11 cellular contexts compared by ENCODE assay signal in genomic region chr12:47271800-47272230, GRCh38.
DNase-seq lines count a peak whose midpoint lies in the region; ATAC-seq lines count a peak whose summit lies in the region.
"Had no signal": no experiment of that assay in that cellular context is flagged by ENCODE, and none has a peak within 500 bp of the region (broad histone marks: within the 10 kb centered on the region; RNA-seq: fewer than 3 reads in every experiment).

No MANE protein-coding gene starts in this region.

- peak overlapping the region in 2 of 4 donors; percentile 22 to 52 for H3K4me3 Mint-ChIP-seq in CD4-positive, CD25-positive, alpha-beta regulatory T cell
- H3K4me3 Mint-ChIP-seq in T-helper 17 cell = no peak overlapping the region

- H3K27me3 ChIP-seq in CD4-positive, CD25-positive, alpha-beta regulatory T cell (ENCODE audit: control insufficient read depth, insufficient read depth, low read length) = no peaks in the 10 kb centered on the region
- peaks cover 0 to 6% of the 10 kb centered on the region in 2 experiments for H3K27me3 ChIP-seq in mesenchymal stem cell (ENCODE audit: control insufficient read depth in 1 of 2, insufficient read depth in 1 of 2, low read length in 2 of 2)

- no peak overlapping the region for H2BK12ac ChIP-seq in mesenchymal stem cell (ENCODE audit: low read length in 2 of 2)

- no peaks in the 10 kb centered on the region for H3K79me1 ChIP-seq in mesenchymal stem cell (replicated peaks; ENCODE audit: low read length, poor library complexity, severe bottlenecking)

- peaks cover 0 to 4% (median 0%) of the 10 kb centered on the region in 7 donors for H3K9me3 Mint-ChIP-seq in CD4-positive, CD25-positive, alpha-beta regulatory T cell
- H3K9me3 Mint-ChIP-seq: CD4-positive, alpha-beta memory T cell had no signal

- peaks cover 42 to 96% (median 76%) of the 10 kb centered on the region in 4 donors for H3K4me1 Mint-ChIP-seq in CD4-positive, CD25-positive, alpha-beta regulatory T cell
- H3K4me1 Mint-ChIP-seq in T-helper 17 cell = peaks cover 41% of the 10 kb centered on the region

- H3K27ac Mint-ChIP-seq in CD4-positive, CD25-positive, alpha-beta regulatory T cell = peak overlapping the region in 2 of 3 donors; percentile 41 to 68
- H3K27ac Mint-ChIP-seq in T-helper 17 cell = peak overlapping the region; percentile 39

- H3K9me3 ChIP-seq in CD4-positive, CD25-positive, alpha-beta regulatory T cell (ENCODE audit: control insufficient read depth in 2 of 2, low read length in 2 of 2) = no peaks in the 10 kb centered on the region
- no peaks in the 10 kb centered on the region for H3K9me3 ChIP-seq in T-helper 17 cell (ENCODE audit: control insufficient read depth, low read length, poor library complexity, severe bottlenecking)
- H3K9me3 ChIP-seq in mesenchymal stem cell (ENCODE audit: control insufficient read depth, low read length) = peaks cover 3% of the 10 kb centered on the region

- no peak overlapping the region for H3K14ac ChIP-seq in mesenchymal stem cell (ENCODE audit: low read length in 2 of 2)

- H4K8ac ChIP-seq in mesenchymal stem cell (ENCODE audit: low read length) = no peak overlapping the region

- H3K27ac ChIP-seq in CD4-positive, CD25-positive, alpha-beta regulatory T cell (ENCODE audit: insufficient read depth, low read length, poor library complexity, severe bottlenecking) = no peak overlapping the region
- peak overlapping the region; percentile 95 for H3K27ac ChIP-seq in mesenchymal stem cell (ENCODE audit: low read length, poor library complexity, severe bottlenecking)

- no peak overlapping the region for H2AK5ac ChIP-seq in mesenchymal stem cell (ENCODE audit: low read length, severe bottlenecking)

- H2AFZ ChIP-seq in mesenchymal stem cell (ENCODE audit: low read depth, low read length) = no peak overlapping the region

- no peak overlapping the region for H3K9ac ChIP-seq in mesenchymal stem cell (ENCODE audit: low read length)

- peaks cover 6% of the 10 kb centered on the region for H3K27me3 Mint-ChIP-seq in CD4-positive, CD25-positive, alpha-beta regulatory T cell
- no peaks in the 10 kb centered on the region for H3K27me3 Mint-ChIP-seq in T-helper 17 cell
- H3K27me3 Mint-ChIP-seq: CD4-positive, alpha-beta memory T cell had no signal

- peaks cover 63% of the 10 kb centered on the region for H3K4me1 ChIP-seq in CD4-positive, CD25-positive, alpha-beta regulatory T cell (ENCODE audit: control insufficient read depth, insufficient read depth, low read length, poor library complexity, severe bottlenecking)
- peaks cover 4% of the 10 kb centered on the region for H3K4me1 ChIP-seq in mesenchymal stem cell (ENCODE audit: control insufficient read depth, insufficient read depth, low read depth, low read length)

- H2BK5ac ChIP-seq in mesenchymal stem cell (ENCODE audit: low read depth, low read length, poor library complexity, severe bottlenecking) = no peak overlapping the region

- no peak for DNase-seq in CD4-positive, CD25-positive, alpha-beta regulatory T cell
- DNase-seq in EL (peak; percentile 7), T-helper 17 cell (no peak), mesenchymal stem cell (peak; percentile 14), dermis blood vessel endothelial cell (no peak), GM03348 (ENCODE audit: low spot score) (no peak), NCI-H2107 treated with DMSO at 0.1 percent for 48 hours (lab: John Stamatoyannopoulos, UW; ENCODE audit: unreplicated experiment) (no peak), AG20443 (ENCODE audit: low spot score) (no peak)
- DNase-seq: aorta; CD4-positive, alpha-beta memory T cell; stimulated activated CD4-positive, alpha-beta T cell treated with anti-CD3 and anti-CD28 coated beads, Interleukin-1b, Interleukin-23, amount 100 ng/mL, for 48 hours had no signal

- peaks cover 3% of the 10 kb centered on the region for H3K36me3 Mint-ChIP-seq in CD4-positive, CD25-positive, alpha-beta regulatory T cell
- H3K36me3 Mint-ChIP-seq in T-helper 17 cell (ENCODE audit: low read depth) = no peaks in the 10 kb centered on the region

- H3K23ac ChIP-seq in mesenchymal stem cell (ENCODE audit: low read length in 2 of 2) = no peak overlapping the region

- H3K18ac ChIP-seq in mesenchymal stem cell (ENCODE audit: low read depth in 1 of 2, low read length in 2 of 2) = peak overlapping the region in 1 of 2 experiments; percentile 19

- no peak overlapping the region for H2BK15ac ChIP-seq in mesenchymal stem cell (ENCODE audit: low read depth, poor library complexity, severe bottlenecking)

- H3K4me2 ChIP-seq in mesenchymal stem cell (ENCODE audit: low read length, poor library complexity, severe bottlenecking) = no peak overlapping the region

- no peak overlapping the region for H4K91ac ChIP-seq in mesenchymal stem cell (ENCODE audit: low read length)

- no peaks in the 10 kb centered on the region for H3K36me3 ChIP-seq in CD4-positive, CD25-positive, alpha-beta regulatory T cell (ENCODE audit: control insufficient read depth, insufficient read depth, low read length)
- peaks cover 0 to 2% of the 10 kb centered on the region in 2 experiments for H3K36me3 ChIP-seq in mesenchymal stem cell (ENCODE audit: control insufficient read depth in 1 of 2, insufficient read depth in 2 of 2, low read depth in 1 of 2, low read length in 2 of 2)

- no peak overlapping the region for H2BK120ac ChIP-seq in mesenchymal stem cell (ENCODE audit: low read depth, low read length)

- H3K4me3 ChIP-seq in CD4-positive, CD25-positive, alpha-beta regulatory T cell (ENCODE audit: low read depth, low read length) = no peak overlapping the region
- no peak overlapping the region for H3K4me3 ChIP-seq in mesenchymal stem cell (ENCODE audit: insufficient read depth in 1 of 2, low read depth in 1 of 2, low read length in 2 of 2)

- WGBS in mesenchymal stem cell = no CpG with 5 or more reads among the region's 2 CpGs

- no peak overlapping the region for H3K4ac ChIP-seq in mesenchymal stem cell (ENCODE audit: low read depth in 1 of 2, low read length in 2 of 2)

- ATAC-seq in CD4-positive, CD25-positive, alpha-beta regulatory T cell (ENCODE audit: low read depth in 2 of 2) = no peak
- ATAC-seq in T-helper 17 cell = no peak

Comparison
In these comparisons a context has a peak if more than half of its experiments do, and no peak if none do; other contexts are left out.
1. DNase-seq: peak in EL (single experiment) and mesenchymal stem cell (single experiment); none in CD4-positive, CD25-positive, alpha-beta regulatory T cell (0 of 3), T-helper 17 cell (0 of 3), dermis blood vessel endothelial cell (single experiment), GM03348 (single experiment), NCI-H2107 treated with DMSO at 0.1 percent for 48 hours (single experiment) and AG20443 (single experiment).